Comparison of ENCODE assay signal across 10 cellular contexts in the genomic region with DNA sequence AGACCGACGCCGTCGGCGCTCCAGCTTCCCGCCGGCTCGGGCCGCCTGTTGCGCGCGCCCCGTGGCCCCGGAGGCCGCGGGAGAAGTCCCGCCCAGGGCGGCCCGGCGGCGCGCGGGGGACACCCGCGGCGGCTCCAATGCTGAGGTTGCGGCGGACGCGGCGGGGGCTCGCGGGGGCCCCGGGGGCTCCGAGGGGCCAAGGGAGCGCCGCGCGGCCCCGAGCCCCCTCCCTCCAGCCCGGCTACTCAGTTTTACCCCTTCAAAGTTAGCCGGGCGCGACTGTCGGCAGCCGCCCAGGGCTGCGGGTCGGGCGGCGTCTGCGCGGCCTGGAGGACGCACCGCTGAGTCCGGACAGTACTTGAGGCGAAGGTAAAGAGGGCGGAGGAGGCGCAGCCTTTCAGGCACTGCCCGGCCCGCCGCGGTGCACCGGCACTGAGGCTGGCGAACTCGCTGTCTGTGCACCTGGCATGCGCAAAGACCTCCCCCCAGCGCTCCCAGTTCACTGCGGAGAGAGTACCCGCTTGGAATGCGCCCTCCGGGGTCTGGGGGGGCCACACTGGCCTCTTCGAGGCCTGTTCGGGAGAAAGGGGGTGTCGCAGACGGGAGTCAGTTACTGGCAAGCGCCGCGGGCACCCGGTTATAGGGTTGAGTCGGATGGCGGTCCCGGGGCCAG. TPM values are rescaled to one million over a fixed set of nuclear protein-coding genes. Genes with fewer than 3 reads are reported as not detected.
DNase-seq lines count a peak whose midpoint lies in the region; ATAC-seq and TF ChIP-seq lines count a peak whose summit lies in the region.
"Had no signal": no experiment of that assay in that cellular context is flagged by ENCODE, and none has a peak within 500 bp of the region (broad histone marks: within the 10 kb centered on the region; RNA-seq: fewer than 3 reads in every experiment).

No MANE protein-coding gene starts in this region.

- H3K9me3 Mint-ChIP-seq in activated T-cell treated with anti-CD3 and anti-CD28 coated beads, Interleukin-2, amount 50 U/mL, for 24 hours: no peaks in the 10 kb centered on the region
- no peaks in the 10 kb centered on the region for H3K9me3 Mint-ChIP-seq in chondrocyte (ENCODE audit: low read depth)
- no peaks in the 10 kb centered on the region for H3K9me3 Mint-ChIP-seq in mesothelial cell of epicardium

- no peaks in the 10 kb centered on the region for H3K27me3 ChIP-seq in thoracic aorta (replicated peaks; ENCODE audit: insufficient read depth)

- no peak for DNase-seq in activated T-cell treated with anti-CD3 and anti-CD28 coated beads, Interleukin-2, amount 50 U/mL, for 24 hours
- DNase-seq in activated T-cell treated with anti-CD3 and anti-CD28 coated beads for 4 hours (no peak), chondrocyte (ENCODE audit: low spot score) (no peak), mesothelial cell of epicardium (ENCODE audit: low spot score in 2 of 2, unreplicated experiment in 2 of 2) (peak in 1 of 2 experiments; percentile 42), thoracic aorta (ENCODE audit: low spot score) (no peak), NCI-H446 treated with DMSO at 0.1 percent for 48 hours (lab: John Stamatoyannopoulos, UW) (no peak), MV-4-11 (lab: John Stamatoyannopoulos, UW) (no peak)
- DNase-seq: NCI-H1092 had no signal

- no peaks in the 10 kb centered on the region for H3K9me3 ChIP-seq in thoracic aorta
- H3K9me3 ChIP-seq: HAP-1 had no signal

- no peaks in the 10 kb centered on the region for H3K36me3 ChIP-seq in thoracic aorta
- H3K36me3 ChIP-seq: HAP-1 had no signal

- H3K27me3 Mint-ChIP-seq in activated T-cell treated with anti-CD3 and anti-CD28 coated beads, Interleukin-2, amount 50 U/mL, for 24 hours: peaks cover 92% of the 10 kb centered on the region
- H3K27me3 Mint-ChIP-seq in chondrocyte (ENCODE audit: low read depth) (peaks cover 51% of the 10 kb centered on the region), mesothelial cell of epicardium (ENCODE audit: low read depth) (peaks cover 95% of the 10 kb centered on the region)

- peaks cover 0 to 9% of the 10 kb centered on the region in 2 donors for H3K4me1 ChIP-seq in thoracic aorta (ENCODE audit: control insufficient read depth in 1 of 2, low read depth in 2 of 2)

- TF ChIP-seq CTCF in chondrocyte (IDR thresholded peaks at IDR 0.05): no peak
- TF ChIP-seq CTCF in mesothelial cell of epicardium (IDR thresholded peaks at IDR 0.05; ENCODE audit: unreplicated experiment): no peak
- TF ChIP-seq CTCF in thoracic aorta (IDR thresholded peaks at IDR 0.05): no peak

- no peak overlapping the region for H3K27ac ChIP-seq in thoracic aorta

- H3K4me1 Mint-ChIP-seq in activated T-cell treated with anti-CD3 and anti-CD28 coated beads, Interleukin-2, amount 50 U/mL, for 24 hours (ENCODE audit: low read depth): peaks cover 15% of the 10 kb centered on the region
- H3K4me1 Mint-ChIP-seq in chondrocyte (ENCODE audit: low read depth): peaks cover 41% of the 10 kb centered on the region
- H3K4me1 Mint-ChIP-seq in mesothelial cell of epicardium: peaks cover 36% of the 10 kb centered on the region

- no peaks in the 10 kb centered on the region for H3K36me3 Mint-ChIP-seq in activated T-cell treated with anti-CD3 and anti-CD28 coated beads, Interleukin-2, amount 50 U/mL, for 24 hours (ENCODE audit: low read depth)
- peaks cover 5% of the 10 kb centered on the region for H3K36me3 Mint-ChIP-seq in chondrocyte (ENCODE audit: low read depth)
- H3K36me3 Mint-ChIP-seq in mesothelial cell of epicardium: peaks cover 6% of the 10 kb centered on the region

- H3K4me3 Mint-ChIP-seq in activated T-cell treated with anti-CD3 and anti-CD28 coated beads, Interleukin-2, amount 50 U/mL, for 24 hours: peak overlapping the region; percentile 20
- H3K4me3 Mint-ChIP-seq in chondrocyte (ENCODE audit: unreplicated experiment): peak overlapping the region; percentile 89
- H3K4me3 Mint-ChIP-seq in mesothelial cell of epicardium: peak overlapping the region; percentile 92

- ATAC-seq in thoracic aorta (ENCODE audit: insufficient number of reproducible peaks, low FRiP score, low read depth): no peak
- no peak for ATAC-seq in GM19035 (IDR thresholded peaks at IDR 0.05; ENCODE audit: unreplicated experiment)

- no peak overlapping the region for H3K27ac Mint-ChIP-seq in activated T-cell treated with anti-CD3 and anti-CD28 coated beads, Interleukin-2, amount 50 U/mL, for 24 hours
- H3K27ac Mint-ChIP-seq in chondrocyte (ENCODE audit: unreplicated experiment): no peak overlapping the region
- no peak overlapping the region for H3K27ac Mint-ChIP-seq in mesothelial cell of epicardium

- peak overlapping the region; percentile 63 for H3K4me3 ChIP-seq in thoracic aorta

RNA-seq across cellular contexts. Expression of a gene that starts 1.3 kb away (rescaled TPM):
- total RNA-seq in chondrocyte (5.0 to 63.2 TPM (median 5.3 TPM) in 3 replicates), mesothelial cell of epicardium (6.8 to 9.4 TPM (median 8.0 TPM) in 3 replicates), thoracic aorta (1 to 10 TPM in 1 of 2 donors, under 1 TPM in 1; 0.41 to 3.0 TPM)

Comparison
In these comparisons a context has a peak if more than half of its experiments do, and no peak if none do; other contexts are left out.
1. H3K4me3 Mint-ChIP-seq: peak in every context shown above with its lines; median percentile 92 in mesothelial cell of epicardium; 89 in chondrocyte; 20 in activated T-cell treated with anti-CD3 and anti-CD28 coated beads, Interleukin-2, amount 50 U/mL, for 24 hours.